ENCODE assay signal across 8 cellular contexts in genomic region chr3:193592841-193593665, GRCh38. TPM values are rescaled to one million over a fixed set of nuclear protein-coding genes. Genes with fewer than 3 reads are reported as not detected.
A peak's percentile ranks its signal among the peaks of the same experiment; 100 is the strongest.
DNase-seq lines count a peak whose midpoint lies in the region; ATAC-seq and TF ChIP-seq lines count a peak whose summit lies in the region.

A gene with protein sequence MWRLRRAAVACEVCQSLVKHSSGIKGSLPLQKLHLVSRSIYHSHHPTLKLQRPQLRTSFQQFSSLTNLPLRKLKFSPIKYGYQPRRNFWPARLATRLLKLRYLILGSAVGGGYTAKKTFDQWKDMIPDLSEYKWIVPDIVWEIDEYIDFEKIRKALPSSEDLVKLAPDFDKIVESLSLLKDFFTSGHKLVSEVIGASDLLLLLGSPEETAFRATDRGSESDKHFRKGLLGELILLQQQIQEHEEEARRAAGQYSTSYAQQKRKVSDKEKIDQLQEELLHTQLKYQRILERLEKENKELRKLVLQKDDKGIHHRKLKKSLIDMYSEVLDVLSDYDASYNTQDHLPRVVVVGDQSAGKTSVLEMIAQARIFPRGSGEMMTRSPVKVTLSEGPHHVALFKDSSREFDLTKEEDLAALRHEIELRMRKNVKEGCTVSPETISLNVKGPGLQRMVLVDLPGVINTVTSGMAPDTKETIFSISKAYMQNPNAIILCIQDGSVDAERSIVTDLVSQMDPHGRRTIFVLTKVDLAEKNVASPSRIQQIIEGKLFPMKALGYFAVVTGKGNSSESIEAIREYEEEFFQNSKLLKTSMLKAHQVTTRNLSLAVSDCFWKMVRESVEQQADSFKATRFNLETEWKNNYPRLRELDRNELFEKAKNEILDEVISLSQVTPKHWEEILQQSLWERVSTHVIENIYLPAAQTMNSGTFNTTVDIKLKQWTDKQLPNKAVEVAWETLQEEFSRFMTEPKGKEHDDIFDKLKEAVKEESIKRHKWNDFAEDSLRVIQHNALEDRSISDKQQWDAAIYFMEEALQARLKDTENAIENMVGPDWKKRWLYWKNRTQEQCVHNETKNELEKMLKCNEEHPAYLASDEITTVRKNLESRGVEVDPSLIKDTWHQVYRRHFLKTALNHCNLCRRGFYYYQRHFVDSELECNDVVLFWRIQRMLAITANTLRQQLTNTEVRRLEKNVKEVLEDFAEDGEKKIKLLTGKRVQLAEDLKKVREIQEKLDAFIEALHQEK (plus strand): TSS chr3:193593208. CDS start chr3:193593378, 170 bp downstream.

- no peaks in the 10 kb centered on the region for H3K9me3 ChIP-seq in left lung

- no peaks in the 10 kb centered on the region for H3K27me3 ChIP-seq in left lung

- peak; percentile 56 for TF ChIP-seq CTCF in C4-2B (conservative IDR thresholded peaks at IDR 0.05)
- no peak for TF ChIP-seq CTCF in left lung (IDR thresholded peaks at IDR 0.05)

- H3K9me3 Mint-ChIP-seq in dendritic cell treated with granulocyte-macrophage colony-stimulating factor and Interleukin-4, amounts not matched to agents 40 ng/mL and 50 ng/mL, for 4 days = no peaks in the 10 kb centered on the region

- H3K36me3 Mint-ChIP-seq in dendritic cell treated with granulocyte-macrophage colony-stimulating factor and Interleukin-4, amounts not matched to agents 40 ng/mL and 50 ng/mL, for 4 days (ENCODE audit: low read depth) = peaks cover 30% of the 10 kb centered on the region

- peak within 1 kb of the TSS; percentile 87 for H3K4me3 ChIP-seq in left lung

- no peaks in the 10 kb centered on the region for H3K27me3 Mint-ChIP-seq in dendritic cell treated with granulocyte-macrophage colony-stimulating factor and Interleukin-4, amounts not matched to agents 40 ng/mL and 50 ng/mL, for 4 days

- H3K4me1 Mint-ChIP-seq in dendritic cell treated with granulocyte-macrophage colony-stimulating factor and Interleukin-4, amounts not matched to agents 40 ng/mL and 50 ng/mL, for 4 days (ENCODE audit: low read depth) = peaks cover 49% of the 10 kb centered on the region

- H3K36me3 ChIP-seq in left lung = peaks cover 0 to 8% of the 10 kb centered on the region in 2 donors

- intact Hi-C loops in dendritic cell treated with granulocyte-macrophage colony-stimulating factor and Interleukin-4, amounts not matched to agents 40 ng/mL and 50 ng/mL, for 4 days (cut with micrococcal nuclease) = loop anchor here (10.0 kb wide), 1 partner anchor 678 kb away; the partner anchor contains the start of gene MB21D2
- intact Hi-C loops in left lung (cut with DNase I) = no loop called here

- H3K27ac Mint-ChIP-seq in dendritic cell treated with granulocyte-macrophage colony-stimulating factor and Interleukin-4, amounts not matched to agents 40 ng/mL and 50 ng/mL, for 4 days = peak within 1 kb of the TSS; percentile 94

- DNase-seq in NCI-H748 treated with DMSO at 0.1 percent for 48 hours (lab: John Stamatoyannopoulos, UW) (peak; percentile 89), left lung (peak; percentile 98 to 99)
- peak; percentile 78 to 93 for DNase-seq in activated CD4-positive, alpha-beta T cell treated with anti-CD3 and anti-CD28 coated beads, Interleukin-2, amount 50 U/mL, for 24 hours (ENCODE audit: low read depth in 1 of 2, low spot score in 1 of 2)
- DNase-seq in stimulated activated CD4-positive, alpha-beta T cell treated with anti-CD3 and anti-CD28 coated beads, Interleukin-2, amount 100 ng/mL, for 48 hours = peak; percentile 87 to 89

- peak; percentile 97 for ATAC-seq in GM19395 (IDR thresholded peaks at IDR 0.05; ENCODE audit: unreplicated experiment)
- ATAC-seq in HG03565 (IDR thresholded peaks at IDR 0.05; ENCODE audit: unreplicated experiment) = peak; percentile 97
- peak; percentile 95 for ATAC-seq in left lung

- peak within 1 kb of the TSS; percentile 89 for H3K4me3 Mint-ChIP-seq in dendritic cell treated with granulocyte-macrophage colony-stimulating factor and Interleukin-4, amounts not matched to agents 40 ng/mL and 50 ng/mL, for 4 days

- peaks cover 5 to 34% of the 10 kb centered on the region in 2 donors for H3K4me1 ChIP-seq in left lung

- peak within 1 kb of the TSS; percentile 89 for H3K27ac ChIP-seq in C4-2B
- H3K27ac ChIP-seq in left lung = peak within 1 kb of the TSS; percentile 90

RNA-seq across cellular contexts. Expression of the gene that starts here (rescaled TPM):
- total RNA-seq in left lung = 10 to 100 TPM; 45.3 to 48.3 TPM

Comparison
In these comparisons a context has a peak if more than half of its experiments do, and no peak if none do; other contexts are left out.
1. Peak in every context shown above with its lines: DNase-seq, ATAC-seq, H3K4me3 ChIP-seq and H3K27ac ChIP-seq.